ENCODE assay signal across 15 cellular contexts in genomic region chr1:167110586-167110985, GRCh38. TPM values are rescaled to one million over a fixed set of nuclear protein-coding genes. Genes with fewer than 3 reads are reported as not detected.
DNase-seq lines count a peak whose midpoint lies in the region; ATAC-seq and TF ChIP-seq lines count a peak whose summit lies in the region.
"Had no signal": no experiment of that assay in that cellular context is flagged by ENCODE, and none has a peak within 500 bp of the region (broad histone marks: within the 10 kb centered on the region; RNA-seq: fewer than 3 reads in every experiment).

No MANE protein-coding gene starts in this region.

- DNase-seq in Daoy (ENCODE audit: low read depth) (peak; percentile 19), KBM-7 (peak; percentile 70), mucosa of descending colon (no peak), nephron progenitor cell (no peak), Peyer's patch (no peak)
- no peak for DNase-seq in effector memory CD8-positive, alpha-beta T cell
- DNase-seq: activated CD4-positive, alpha-beta T cell treated with anti-CD3 and anti-CD28 coated beads for 4 hours; adrenal gland; GOT3; NK-92 treated with Interleukin-12 subunit alpha and Interleukin-12 subunit beta, amount 100 ng/mL, for 24 hours; posterior cingulate gyrus had no signal

- peaks cover 3 to 7% of the 10 kb centered on the region in 2 donors for H3K9me3 Mint-ChIP-seq in effector memory CD8-positive, alpha-beta T cell
- peaks cover 27% of the 10 kb centered on the region for H3K9me3 Mint-ChIP-seq in nephron progenitor cell

- H3K9me3 ChIP-seq in mucosa of descending colon (no peaks in the 10 kb centered on the region), Peyer's patch (no peaks in the 10 kb centered on the region)
- H3K9me3 ChIP-seq: adrenal gland had no signal

- no peak for TF ChIP-seq POLR2A in Peyer's patch (IDR thresholded peaks at IDR 0.05)

- in situ Hi-C loops in KBM-7 (cut with MboI; ENCODE audit: low pct_unique_long_range_greater_than_20kb, low sequenced_read_pairs) = no loop called here

- TF ChIP-seq CTCF in mucosa of descending colon (IDR thresholded peaks at IDR 0.05) = no peak
- no peak for TF ChIP-seq CTCF in nephron progenitor cell (IDR thresholded peaks at IDR 0.05)
- TF ChIP-seq CTCF in Peyer's patch (IDR thresholded peaks at IDR 0.05) = no peak

- peaks cover 0 to 20% of the 10 kb centered on the region in 2 donors for H3K27me3 Mint-ChIP-seq in effector memory CD8-positive, alpha-beta T cell
- no peaks in the 10 kb centered on the region for H3K27me3 Mint-ChIP-seq in nephron progenitor cell (ENCODE audit: low read depth, poor library complexity)

- H3K4me1 Mint-ChIP-seq in effector memory CD8-positive, alpha-beta T cell (ENCODE audit: low read depth in 2 of 2) = peaks cover 26% of the 10 kb centered on the region in 2 donors
- peaks cover 24% of the 10 kb centered on the region for H3K4me1 Mint-ChIP-seq in nephron progenitor cell

- no peak overlapping the region for H3K27ac Mint-ChIP-seq in effector memory CD8-positive, alpha-beta T cell
- H3K27ac Mint-ChIP-seq in nephron progenitor cell = no peak overlapping the region

- ATAC-seq in GM21515 (IDR thresholded peaks at IDR 0.05; ENCODE audit: unreplicated experiment) (peak; percentile 47), mucosa of descending colon (no peak), GM18867 (IDR thresholded peaks at IDR 0.05; ENCODE audit: unreplicated experiment) (no peak)
- ATAC-seq in effector memory CD8-positive, alpha-beta T cell (replicated peaks) = peak; percentile 51
- ATAC-seq: SK-N-SH treated with all-trans-retinoic acid at 6 μM for 48 hours had no signal

- H3K4me3 ChIP-seq in mucosa of descending colon (no peak overlapping the region), Peyer's patch (no peak overlapping the region)
- H3K4me3 ChIP-seq: adrenal gland had no signal

- H3K4me1 ChIP-seq in mucosa of descending colon (ENCODE audit: low read depth) (peaks cover 5% of the 10 kb centered on the region), Peyer's patch (no peaks in the 10 kb centered on the region)
- H3K4me1 ChIP-seq: adrenal gland had no signal

- no peak overlapping the region for H3K27ac ChIP-seq in Peyer's patch
- H3K27ac ChIP-seq: adrenal gland, C4-2B had no signal

- H3K36me3 Mint-ChIP-seq in effector memory CD8-positive, alpha-beta T cell (ENCODE audit: insufficient read depth) = peaks cover 8% of the 10 kb centered on the region
- peaks cover 11% of the 10 kb centered on the region for H3K36me3 Mint-ChIP-seq in nephron progenitor cell (ENCODE audit: low read depth)

- no peaks in the 10 kb centered on the region for H3K27me3 ChIP-seq in Peyer's patch
- H3K27me3 ChIP-seq: adrenal gland had no signal

- H3K36me3 ChIP-seq in mucosa of descending colon (ENCODE audit: low read depth) (no peaks in the 10 kb centered on the region), Peyer's patch (no peaks in the 10 kb centered on the region)
- H3K36me3 ChIP-seq: adrenal gland had no signal

- intact Hi-C loops in mucosa of descending colon (cut with DNase I, micrococcal nuclease) = no loop called here

- peak overlapping the region; percentile 11 to 51 for H3K4me3 Mint-ChIP-seq in effector memory CD8-positive, alpha-beta T cell
- no peak overlapping the region for H3K4me3 Mint-ChIP-seq in nephron progenitor cell

RNA-seq across cellular contexts. Expression of gene STYXL2, which starts 16.7 kb away (rescaled TPM):
- not detected in 2 replicates for total RNA-seq in Daoy (2014; rRNA removed; shearing (Covaris generic))
- total RNA-seq in mucosa of descending colon (under 1 TPM; 0.13 to 0.17 (median 0.17) TPM), Peyer's patch (not detected)

RNA-seq across cellular contexts. Expression of gene GPA33, which starts 20.4 kb away (rescaled TPM):
- not detected in 2 replicates for total RNA-seq in Daoy (2014; rRNA removed; shearing (Covaris generic))
- total RNA-seq in mucosa of descending colon (100 to 1,000 TPM; 221 to 764 (median 482) TPM), Peyer's patch (100 to 1,000 TPM in 3 of 4 donors, 10 to 100 TPM in 1; 15.7 to 397 (median 317) TPM)

Comparison
In these comparisons a context has a peak if more than half of its experiments do, and no peak if none do; other contexts are left out.
1. DNase-seq: peak in Daoy (single experiment) and KBM-7 (single experiment); none in effector memory CD8-positive, alpha-beta T cell (0 of 3), mucosa of descending colon (0 of 3), nephron progenitor cell (single experiment) and Peyer's patch (0 of 3).
2. ATAC-seq: peak in GM21515 (single experiment) and effector memory CD8-positive, alpha-beta T cell (single experiment); none in mucosa of descending colon (single experiment) and GM18867 (single experiment).
3. RNA of gene GPA33, which starts 20.4 kb away (total RNA-seq): 221 to 764 TPM in mucosa of descending colon and 15.7 to 397 TPM in Peyer's patch; not detected in Daoy; every median in the first group is over 10 times any median in the second.